ENCODE assay signal across 10 cellular contexts in genomic region chrX:151153086-151153485, GRCh38. TPM values are rescaled to one million over a fixed set of nuclear protein-coding genes. Genes with fewer than 3 reads are reported as not detected.
DNase-seq lines count a peak whose midpoint lies in the region; ATAC-seq and TF ChIP-seq lines count a peak whose summit lies in the region.
"Had no signal": no experiment of that assay in that cellular context is flagged by ENCODE, and none has a peak within 500 bp of the region (broad histone marks: within the 10 kb centered on the region; RNA-seq: fewer than 3 reads in every experiment).

No MANE protein-coding gene starts in this region.

- H3K4me3 ChIP-seq in AG09309 (ENCODE audit: control insufficient read depth, low read depth, low read length) (no peak overlapping the region), HEK293 (ENCODE audit: low read depth, low read length) (no peak overlapping the region)
- H3K4me3 ChIP-seq in CD8-positive, alpha-beta memory T cell (ENCODE audit: low read length), result no peak overlapping the region
- H3K4me3 ChIP-seq: psoas muscle had no signal

- ATAC-seq in WTC11 (peak; percentile 77), HG02798 (IDR thresholded peaks at IDR 0.05; ENCODE audit: poor library complexity, unreplicated experiment) (no peak)
- ATAC-seq: psoas muscle; stimulated activated naive CD8-positive, alpha-beta T cell treated with anti-CD3 and anti-CD28 coated beads, Interleukin-15, amount 100 ng/mL, for 72 hours had no signal

- CTCF ChIA-PET in HEK293 (lab: Yijun Ruan, JAX), result no interaction called here
- CTCF ChIA-PET in WTC11 (lab: Charles Lee), result no interaction called here
- CTCF ChIA-PET in CD8-positive, alpha-beta memory T cell (lab: Charles Lee), result no interaction called here

- no peaks in the 10 kb centered on the region for H3K36me3 Mint-ChIP-seq in WTC11
- H3K36me3 Mint-ChIP-seq in CD8-positive, alpha-beta memory T cell, result no peaks in the 10 kb centered on the region

- in situ Hi-C loops in KBM-7 (cut with MboI; ENCODE audit: low pct_unique_long_range_greater_than_20kb, low sequenced_read_pairs), result loop anchor here (25.0 kb wide), 1 partner anchor 534 kb away; the partner anchor contains the start of gene PRRG3

- POLR2A ChIA-PET in HEK293 (lab: Yijun Ruan, JAX), result no interaction called here
- POLR2A ChIA-PET in WTC11 (lab: Charles Lee), result no interaction called here
- POLR2A ChIA-PET in CD8-positive, alpha-beta memory T cell (lab: Charles Lee), result no interaction called here

- H3K9me3 ChIP-seq in HEK293 (ENCODE audit: control insufficient read depth, insufficient read depth, low read depth, low read length), result no peaks in the 10 kb centered on the region
- no peaks in the 10 kb centered on the region for H3K9me3 ChIP-seq in CD8-positive, alpha-beta memory T cell (ENCODE audit: low read length)
- H3K9me3 ChIP-seq: psoas muscle had no signal

- peak overlapping the region; percentile 56 for H3K4me3 Mint-ChIP-seq in WTC11
- no peak overlapping the region for H3K4me3 Mint-ChIP-seq in CD8-positive, alpha-beta memory T cell
- H3K4me3 Mint-ChIP-seq: stimulated activated naive CD8-positive, alpha-beta T cell treated with anti-CD3 and anti-CD28 coated beads, Interleukin-15, amount 100 ng/mL, for 72 hours had no signal

- no peaks in the 10 kb centered on the region for H3K27me3 ChIP-seq in CD8-positive, alpha-beta memory T cell (ENCODE audit: insufficient read depth, low read length, poor library complexity, severe bottlenecking)

- H3K27me3 Mint-ChIP-seq in WTC11 (ENCODE audit: low read depth), result peaks cover 47% of the 10 kb centered on the region
- H3K27me3 Mint-ChIP-seq in CD8-positive, alpha-beta memory T cell, result peaks cover 6 to 13% of the 10 kb centered on the region in 2 donors

- TF ChIP-seq CTCF in AG09309 (IDR thresholded peaks at IDR 0.05; ENCODE audit: control insufficient read depth, insufficient read depth, low read depth, low read length, missing control alignments), result peak; percentile 41
- no peak for TF ChIP-seq CTCF in HEK293 (tag by site-specific recombination; IDR thresholded peaks at IDR 0.05)
- TF ChIP-seq CTCF in WTC11 (IDR thresholded peaks at IDR 0.05), result no peak

- H3K27ac ChIP-seq in HEK293 (ENCODE audit: extremely low read depth, low read depth, low read length), result no peak overlapping the region
- H3K27ac ChIP-seq in CD8-positive, alpha-beta memory T cell (ENCODE audit: low read depth, low read length), result no peak overlapping the region
- H3K27ac ChIP-seq: psoas muscle had no signal

- H3K4me1 ChIP-seq in HEK293 (ENCODE audit: control insufficient read depth, insufficient read depth, low read length), result no peaks in the 10 kb centered on the region
- no peaks in the 10 kb centered on the region for H3K4me1 ChIP-seq in CD8-positive, alpha-beta memory T cell (ENCODE audit: insufficient read depth, low read length)
- H3K4me1 ChIP-seq: psoas muscle had no signal

- H3K4me1 Mint-ChIP-seq in WTC11, result peaks cover 24% of the 10 kb centered on the region
- H3K4me1 Mint-ChIP-seq in CD8-positive, alpha-beta memory T cell, result no peaks in the 10 kb centered on the region
- H3K4me1 Mint-ChIP-seq: stimulated activated naive CD8-positive, alpha-beta T cell treated with anti-CD3 and anti-CD28 coated beads, Interleukin-15, amount 100 ng/mL, for 72 hours had no signal

- DNase-seq in AG09309 (ENCODE audit: low read depth) (peak; percentile 13), WTC11 (ENCODE audit: low spot score) (peak; percentile 63), inferior parietal cortex (ENCODE audit: extremely low spot score) (peak; percentile 45), KBM-7 (no peak)
- no peak for DNase-seq in stimulated activated CD4-positive, alpha-beta T cell treated with anti-CD3 and anti-CD28 coated beads, Interleukin-4, amount 100 ng/mL, for 24 hours
- no peak for DNase-seq in CD8-positive, alpha-beta memory T cell
- DNase-seq: psoas muscle; stimulated activated naive CD8-positive, alpha-beta T cell treated with anti-CD3 and anti-CD28 coated beads, Interleukin-15, amount 100 ng/mL, for 72 hours had no signal

- no peak overlapping the region for H3K27ac Mint-ChIP-seq in WTC11
- H3K27ac Mint-ChIP-seq in CD8-positive, alpha-beta memory T cell, result no peak overlapping the region

- H3K9me3 Mint-ChIP-seq in WTC11, result no peaks in the 10 kb centered on the region
- no peaks in the 10 kb centered on the region for H3K9me3 Mint-ChIP-seq in CD8-positive, alpha-beta memory T cell
- H3K9me3 Mint-ChIP-seq: stimulated activated naive CD8-positive, alpha-beta T cell treated with anti-CD3 and anti-CD28 coated beads, Interleukin-15, amount 100 ng/mL, for 72 hours had no signal

- H3K36me3 ChIP-seq in HEK293 (ENCODE audit: control insufficient read depth in 2 of 2, insufficient read depth in 1 of 2, low read length in 2 of 2), result no peaks in the 10 kb centered on the region
- no peaks in the 10 kb centered on the region for H3K36me3 ChIP-seq in CD8-positive, alpha-beta memory T cell (ENCODE audit: insufficient read depth, low read length)

TF ChIP-seq in HEK293, 187 proteins besides CTCF, POLR2A, EP300 and RAD21:
- TF ChIP-seq ZNF133 (tag by site-specific recombination; IDR thresholded peaks at IDR 0.05), result no peak
- TF ChIP-seq ZNF654 (tag by site-specific recombination; IDR thresholded peaks at IDR 0.05; ENCODE audit: low read depth), result 0 out of 2 replicates have a peak, but pooled peaks have one; percentile 12
- no peak for TF ChIP-seq ZNF404 (tag by site-specific recombination; IDR thresholded peaks at IDR 0.05)
- TF ChIP-seq ZNF449 (tag by site-specific recombination; IDR thresholded peaks at IDR 0.05), result no peak
- no peak for TF ChIP-seq ZNF621 (tag by site-specific recombination; IDR thresholded peaks at IDR 0.05)
- TF ChIP-seq ZNF548 (tag by site-specific recombination; IDR thresholded peaks at IDR 0.05), result no peak

TF ChIP-seq in WTC11, 78 proteins besides CTCF, POLR2A, EP300 and RAD21:
- no peak for TF ChIP-seq TP53 (CRISPR knock-in tag; IDR thresholded peaks at IDR 0.05)
- TF ChIP-seq JUN (CRISPR knock-in tag; IDR thresholded peaks at IDR 0.05), result no peak
- TF ChIP-seq MLX (CRISPR knock-in tag; IDR thresholded peaks at IDR 0.05), result no peak
- TF ChIP-seq ZBTB21 (CRISPR knock-in tag; IDR thresholded peaks at IDR 0.05; ENCODE audit: borderline replicate concordance), result no peak
- TF ChIP-seq IRF2 (CRISPR knock-in tag; IDR thresholded peaks at IDR 0.05; ENCODE audit: borderline replicate concordance, low read depth), result no peak
- no peak for TF ChIP-seq ZNF671 (CRISPR knock-in tag; IDR thresholded peaks at IDR 0.05)
- TF ChIP-seq ATF2 (CRISPR knock-in tag; IDR thresholded peaks at IDR 0.05; ENCODE audit: borderline replicate concordance, low read depth), result no peak
- no peak for TF ChIP-seq PREB (CRISPR knock-in tag; IDR thresholded peaks at IDR 0.05; ENCODE audit: borderline replicate concordance)
- no peak for TF ChIP-seq ZSCAN18 (CRISPR knock-in tag; IDR thresholded peaks at IDR 0.05)
- no peak for TF ChIP-seq HMGA2 (CRISPR knock-in tag; IDR thresholded peaks at IDR 0.05)
- no peak for TF ChIP-seq ZNF423 (CRISPR knock-in tag; IDR thresholded peaks at IDR 0.05)
- TF ChIP-seq SP1 (CRISPR knock-in tag; conservative IDR thresholded peaks at IDR 0.05), result no peak

RNA-seq across cellular contexts. Expression of gene GPR50, which starts 23.3 kb away (rescaled TPM):
- 5.9 to 12.0 TPM (median 5.9 TPM) in 3 replicates for total RNA-seq in WTC11 (2021)
- total RNA-seq in CD8-positive, alpha-beta memory T cell, result not detected
- polyA plus RNA-seq in CD8-positive, alpha-beta memory T cell, result not detected
- total RNA-seq: psoas muscle had no signal
- polyA plus RNA-seq: psoas muscle had no signal

Comparison
In these comparisons a context has a peak if more than half of its experiments do, and no peak if none do; other contexts are left out.
1. DNase-seq: peak in AG09309 (single experiment), WTC11 (single experiment) and inferior parietal cortex (single experiment); none in stimulated activated CD4-positive, alpha-beta T cell treated with anti-CD3 and anti-CD28 coated beads, Interleukin-4, amount 100 ng/mL, for 24 hours (single experiment), KBM-7 (single experiment) and CD8-positive, alpha-beta memory T cell (0 of 5).